Comparison of ENCODE assay signal across 11 cellular contexts in the genomic region with DNA sequence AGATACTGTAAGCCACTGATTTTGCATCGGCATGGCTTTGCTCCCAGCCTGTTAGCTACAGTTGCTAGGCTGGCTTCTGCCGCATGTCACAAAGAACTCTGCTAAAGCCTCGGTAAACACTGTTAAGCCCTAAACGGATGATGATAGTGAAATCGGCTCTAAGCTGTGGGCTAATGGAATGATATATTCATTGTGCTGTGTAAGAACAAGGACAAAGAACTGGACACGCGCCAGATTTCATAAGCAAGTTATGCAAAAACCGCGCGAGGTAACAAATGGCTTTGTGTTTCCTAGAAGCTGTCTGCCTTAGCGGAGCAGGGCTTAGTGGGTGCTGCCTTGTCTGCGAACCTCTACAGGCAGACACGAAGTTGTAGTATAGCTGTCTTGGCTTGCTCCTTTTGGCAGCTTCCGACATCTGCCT.
DNase-seq lines count a peak whose midpoint lies in the region; TF ChIP-seq lines count a peak whose summit lies in the region.
"Had no signal": no experiment of that assay in that cellular context is flagged by ENCODE, and none has a peak within 500 bp of the region (broad histone marks: within the 10 kb centered on the region; RNA-seq: fewer than 3 reads in every experiment).

No MANE protein-coding gene starts in this region.

- H3K27ac ChIP-seq in VCaP: peak overlapping the region; percentile 64
- peak overlapping the region; percentile 48 for H3K27ac ChIP-seq in hepatocyte
- no peak overlapping the region for H3K27ac ChIP-seq in stomach smooth muscle (ENCODE audit: low read length)
- H3K27ac ChIP-seq in A673 (ENCODE audit: low read depth, low read length, poor library complexity, severe bottlenecking): no peak overlapping the region
- no peak overlapping the region for H3K27ac ChIP-seq in MM.1S (ENCODE audit: low read length)
- H3K27ac ChIP-seq: SK-N-MC, skin epidermis had no signal

- peak overlapping the region; percentile 50 for H3K4me2 ChIP-seq in hepatocyte
- no peak overlapping the region for H3K4me2 ChIP-seq in MM.1S (ENCODE audit: low read depth, low read length)

- H3K36me3 ChIP-seq in hepatocyte (replicated peaks; ENCODE audit: insufficient read depth, low read depth): no peaks in the 10 kb centered on the region
- H3K36me3 ChIP-seq in stomach smooth muscle (ENCODE audit: control insufficient read depth in 2 of 2, insufficient read depth in 2 of 2, low read length in 2 of 2): no peaks in the 10 kb centered on the region
- no peaks in the 10 kb centered on the region for H3K36me3 ChIP-seq in A673 (ENCODE audit: insufficient read depth, low read length, poor library complexity, severe bottlenecking)
- H3K36me3 ChIP-seq in MM.1S (replicated peaks; ENCODE audit: insufficient read depth, low read length): no peaks in the 10 kb centered on the region

- no peaks in the 10 kb centered on the region for H3K9me3 ChIP-seq in hepatocyte (ENCODE audit: low read depth)
- no peaks in the 10 kb centered on the region for H3K9me3 ChIP-seq in stomach smooth muscle (ENCODE audit: control insufficient read depth in 2 of 2, low read length in 2 of 2)
- peaks cover 45% of the 10 kb centered on the region for H3K9me3 ChIP-seq in A673 (ENCODE audit: low read depth, low read length, poor library complexity, severe bottlenecking)
- H3K9me3 ChIP-seq in MM.1S (replicated peaks; ENCODE audit: insufficient read depth, low read length): no peaks in the 10 kb centered on the region

- H3K9me2 ChIP-seq in hepatocyte (replicated peaks; ENCODE audit: insufficient read depth) (no peaks in the 10 kb centered on the region), MM.1S (replicated peaks; ENCODE audit: insufficient read depth, low read length) (no peaks in the 10 kb centered on the region)

- H4K20me1 ChIP-seq in hepatocyte (ENCODE audit: insufficient read depth, poor library complexity, severe bottlenecking) (no peaks in the 10 kb centered on the region), MM.1S (ENCODE audit: insufficient read depth, low read length) (no peaks in the 10 kb centered on the region)

- whole genome bisulfite sequencing in hepatocyte (ENCODE audit: low lambda C conversion rate, missing lambda C conversion rate): 16% methylated on average over 14 of the region's 14 CpGs

- H3K27me3 ChIP-seq in hepatocyte: peaks cover 5% of the 10 kb centered on the region
- H3K27me3 ChIP-seq in stomach smooth muscle (ENCODE audit: control insufficient read depth in 1 of 2, insufficient read depth in 2 of 2, low read length in 2 of 2): no peaks in the 10 kb centered on the region
- H3K27me3 ChIP-seq in A673 (replicated peaks; ENCODE audit: insufficient read depth, low read depth, low read length, poor library complexity): no peaks in the 10 kb centered on the region
- H3K27me3 ChIP-seq in MM.1S (replicated peaks; ENCODE audit: insufficient read depth, low read length): no peaks in the 10 kb centered on the region

- no peaks in the 10 kb centered on the region for H3F3A ChIP-seq in MM.1S (ENCODE audit: insufficient read depth, low read length)

- H3K4me1 ChIP-seq in hepatocyte (ENCODE audit: insufficient read depth): peaks cover 20% of the 10 kb centered on the region
- peaks cover 9% of the 10 kb centered on the region for H3K4me1 ChIP-seq in stomach smooth muscle (ENCODE audit: control insufficient read depth, insufficient read depth, low read length)
- no peaks in the 10 kb centered on the region for H3K4me1 ChIP-seq in A673 (ENCODE audit: insufficient read depth, low read length, poor library complexity, severe bottlenecking)
- H3K4me1 ChIP-seq in MM.1S (ENCODE audit: low read length): no peaks in the 10 kb centered on the region

- H3K9ac ChIP-seq in stomach smooth muscle (ENCODE audit: low read length in 2 of 2) (peak overlapping the region in 1 of 2 donors; percentile 42), MM.1S (ENCODE audit: low read length) (no peak overlapping the region)

- CTCF ChIA-PET in A673 (lab: Charles Lee): no interaction called here

- BruUV-seq in A673 (replicated peaks; lab: Mats Ljungman, UMichigan): no TSS peak

- DNase-seq in NCI-H1048 (lab: John Stamatoyannopoulos, UW): peak; percentile 95
- peak; percentile 87 for DNase-seq in hepatocyte (ENCODE audit: low spot score)
- DNase-seq in A673 (ENCODE audit: low spot score): no peak
- no peak for DNase-seq in NCI-H187 (lab: John Stamatoyannopoulos, UW)
- DNase-seq in MM.1S: no peak
- DNase-seq: activated CD8-positive, alpha-beta memory T cell treated with anti-CD3 and anti-CD28 coated beads, Interleukin-2, amount 10 ng/mL, durations not matched to agents 7 days and 5 days; immature natural killer cell had no signal

- no peak overlapping the region for H3K4me3 ChIP-seq in hepatocyte
- peak overlapping the region; percentile 50 to 52 for H3K4me3 ChIP-seq in stomach smooth muscle (ENCODE audit: low read length in 2 of 2)
- no peak overlapping the region for H3K4me3 ChIP-seq in A673 (ENCODE audit: low read depth, low read length, poor library complexity, severe bottlenecking)
- no peak overlapping the region for H3K4me3 ChIP-seq in MM.1S (ENCODE audit: low read length)
- H3K4me3 ChIP-seq: SK-N-MC, skin epidermis had no signal

- H2AFZ ChIP-seq in hepatocyte (no peak overlapping the region), MM.1S (ENCODE audit: low read length) (no peak overlapping the region)

- no peaks in the 10 kb centered on the region for H3K79me2 ChIP-seq in hepatocyte
- H3K79me2 ChIP-seq in MM.1S (ENCODE audit: low read length): no peaks in the 10 kb centered on the region

- no peak for TF ChIP-seq CTCF in VCaP (conservative IDR thresholded peaks at IDR 0.05)
- TF ChIP-seq CTCF in hepatocyte (IDR thresholded peaks at IDR 0.05; ENCODE audit: poor library complexity): no peak
- no peak for TF ChIP-seq CTCF in A673 (conservative IDR thresholded peaks at IDR 0.05; ENCODE audit: low read depth, low read length)
- TF ChIP-seq CTCF in MM.1S (IDR thresholded peaks at IDR 0.05; ENCODE audit: low read length): no peak

- intact Hi-C loops in A673 (cut with micrococcal nuclease; ENCODE audit: unreplicated experiment): no loop called here

- POLR2A ChIA-PET in A673 (lab: Charles Lee; ENCODE audit: low non-redundant PET): no interaction called here

Comparison
In these comparisons a context has a peak if more than half of its experiments do, and no peak if none do; other contexts are left out.
1. DNase-seq: peak in NCI-H1048 (single experiment) and hepatocyte (single experiment); none in A673 (single experiment), NCI-H187 (0 of 2) and MM.1S (single experiment).
2. H3K27ac ChIP-seq: peak in VCaP (single experiment) and hepatocyte (single experiment); none in stomach smooth muscle (single experiment), A673 (single experiment) and MM.1S (single experiment).
3. H3K4me3 ChIP-seq: peak in stomach smooth muscle (2 of 2); none in hepatocyte (single experiment), A673 (single experiment) and MM.1S (single experiment).